1 cellular context compared by ENCODE assay signal in the genomic region with DNA sequence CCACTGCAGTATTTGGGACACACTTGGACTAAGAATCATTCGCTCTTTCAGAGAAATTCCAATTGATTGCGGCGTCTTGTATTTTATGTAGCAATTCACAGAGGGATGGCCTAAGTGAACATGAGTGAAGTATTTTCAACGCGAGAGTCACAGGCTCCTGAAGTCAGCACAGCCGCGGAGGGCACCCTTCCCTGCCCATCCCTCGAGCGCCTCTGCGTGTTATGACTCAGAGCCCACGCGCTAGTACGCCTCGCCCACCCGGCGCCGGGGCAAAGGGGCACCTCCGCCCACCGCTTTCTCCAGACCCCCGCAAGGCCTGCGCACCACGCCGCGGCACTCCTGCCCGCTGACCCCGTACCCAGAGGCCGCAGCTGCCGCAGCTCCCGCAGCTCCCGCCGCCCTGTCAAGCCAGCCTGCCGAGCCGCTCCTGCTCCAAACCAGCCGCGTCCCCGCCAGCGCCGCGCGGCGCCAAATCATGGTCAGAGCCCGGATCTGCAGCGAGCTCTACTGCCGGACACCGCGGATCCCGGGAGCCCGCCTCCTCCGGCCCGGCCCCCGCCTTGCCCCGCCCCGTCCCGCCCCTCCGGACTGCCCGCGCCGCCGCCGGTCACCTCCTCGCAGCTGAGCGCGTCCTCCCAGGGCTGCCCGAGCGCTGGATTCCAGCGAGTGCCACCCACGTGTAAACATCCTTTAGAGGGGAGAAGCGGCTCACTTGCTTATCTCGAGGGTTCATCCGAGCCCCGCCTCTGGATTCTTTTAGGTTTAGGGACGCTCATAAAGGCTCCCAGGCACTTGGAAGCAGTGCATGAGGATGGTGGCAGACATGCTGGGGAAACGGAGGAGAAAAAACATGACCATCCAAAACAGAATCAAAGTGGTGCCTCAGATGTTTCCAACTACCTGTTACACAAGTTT.
A peak's percentile ranks its signal among the peaks of the same experiment; 100 is the strongest.
TF ChIP-seq lines count a peak whose summit lies in the region.

A gene with protein sequence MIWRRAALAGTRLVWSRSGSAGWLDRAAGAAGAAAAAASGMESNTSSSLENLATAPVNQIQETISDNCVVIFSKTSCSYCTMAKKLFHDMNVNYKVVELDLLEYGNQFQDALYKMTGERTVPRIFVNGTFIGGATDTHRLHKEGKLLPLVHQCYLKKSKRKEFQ (minus strand): TSS at position 509 of the 915 bp plus-strand sequence. CDS start 32 bp downstream, at position 477.

TF ChIP-seq in HepG2, 621 proteins besides CTCF, POLR2A, EP300 and RAD21 (continued from another document and continues in another):
- TF ChIP-seq, protein P1, sequence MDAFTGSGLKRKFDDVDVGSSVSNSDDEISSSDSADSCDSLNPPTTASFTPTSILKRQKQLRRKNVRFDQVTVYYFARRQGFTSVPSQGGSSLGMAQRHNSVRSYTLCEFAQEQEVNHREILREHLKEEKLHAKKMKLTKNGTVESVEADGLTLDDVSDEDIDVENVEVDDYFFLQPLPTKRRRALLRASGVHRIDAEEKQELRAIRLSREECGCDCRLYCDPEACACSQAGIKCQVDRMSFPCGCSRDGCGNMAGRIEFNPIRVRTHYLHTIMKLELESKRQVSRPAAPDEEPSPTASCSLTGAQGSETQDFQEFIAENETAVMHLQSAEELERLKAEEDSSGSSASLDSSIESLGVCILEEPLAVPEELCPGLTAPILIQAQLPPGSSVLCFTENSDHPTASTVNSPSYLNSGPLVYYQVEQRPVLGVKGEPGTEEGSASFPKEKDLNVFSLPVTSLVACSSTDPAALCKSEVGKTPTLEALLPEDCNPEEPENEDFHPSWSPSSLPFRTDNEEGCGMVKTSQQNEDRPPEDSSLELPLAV (CRISPR knock-in tag; conservative IDR thresholded peaks at IDR 0.05; ENCODE audit: low read depth), result no peak
- TF ChIP-seq, protein P2, sequence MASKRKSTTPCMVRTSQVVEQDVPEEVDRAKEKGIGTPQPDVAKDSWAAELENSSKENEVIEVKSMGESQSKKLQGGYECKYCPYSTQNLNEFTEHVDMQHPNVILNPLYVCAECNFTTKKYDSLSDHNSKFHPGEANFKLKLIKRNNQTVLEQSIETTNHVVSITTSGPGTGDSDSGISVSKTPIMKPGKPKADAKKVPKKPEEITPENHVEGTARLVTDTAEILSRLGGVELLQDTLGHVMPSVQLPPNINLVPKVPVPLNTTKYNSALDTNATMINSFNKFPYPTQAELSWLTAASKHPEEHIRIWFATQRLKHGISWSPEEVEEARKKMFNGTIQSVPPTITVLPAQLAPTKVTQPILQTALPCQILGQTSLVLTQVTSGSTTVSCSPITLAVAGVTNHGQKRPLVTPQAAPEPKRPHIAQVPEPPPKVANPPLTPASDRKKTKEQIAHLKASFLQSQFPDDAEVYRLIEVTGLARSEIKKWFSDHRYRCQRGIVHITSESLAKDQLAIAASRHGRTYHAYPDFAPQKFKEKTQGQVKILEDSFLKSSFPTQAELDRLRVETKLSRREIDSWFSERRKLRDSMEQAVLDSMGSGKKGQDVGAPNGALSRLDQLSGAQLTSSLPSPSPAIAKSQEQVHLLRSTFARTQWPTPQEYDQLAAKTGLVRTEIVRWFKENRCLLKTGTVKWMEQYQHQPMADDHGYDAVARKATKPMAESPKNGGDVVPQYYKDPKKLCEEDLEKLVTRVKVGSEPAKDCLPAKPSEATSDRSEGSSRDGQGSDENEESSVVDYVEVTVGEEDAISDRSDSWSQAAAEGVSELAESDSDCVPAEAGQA (IDR thresholded peaks at IDR 0.05; ENCODE audit: low read depth), result no peak
- TF ChIP-seq, protein P2 (CRISPR knock-in tag; IDR thresholded peaks at IDR 0.05; ENCODE audit: borderline replicate concordance), result no peak
- TF ChIP-seq SMARCE1 (IDR thresholded peaks at IDR 0.05; ENCODE audit: borderline replicate concordance) (no peak), ZNF547 (CRISPR knock-in tag; IDR thresholded peaks at IDR 0.05) (no peak), ZNF616 (CRISPR knock-in tag; IDR thresholded peaks at IDR 0.05; ENCODE audit: low read depth) (0 out of 2 replicates have a peak, but pooled peaks have one; percentile 62), PHB2 (IDR thresholded peaks at IDR 0.05; ENCODE audit: partially characterized antibody) (no peak), ZBTB1 (CRISPR knock-in tag; IDR thresholded peaks at IDR 0.05; ENCODE audit: borderline replicate concordance) (no peak), CCAR2 (optimal IDR thresholded peaks at IDR 0.05; ENCODE audit: low read depth, low read length) (no peak), GABPB1 (CRISPR knock-in tag; IDR thresholded peaks at IDR 0.05) (peak; percentile 78), YEATS2 (CRISPR knock-in tag; IDR thresholded peaks at IDR 0.05; ENCODE audit: borderline replicate concordance) (peak; percentile 53; the same call in 1 of the 2 replicates), ZNF550 (CRISPR knock-in tag; IDR thresholded peaks at IDR 0.05; ENCODE audit: borderline replicate concordance) (no peak), ZSCAN9 (CRISPR knock-in tag; IDR thresholded peaks at IDR 0.05; ENCODE audit: borderline replicate concordance) (no peak), ZNF572 (CRISPR knock-in tag; IDR thresholded peaks at IDR 0.05) (no peak), RBM22 (optimal IDR thresholded peaks at IDR 0.05; ENCODE audit: low read length) (no peak), SUZ12 (IDR thresholded peaks at IDR 0.05; ENCODE audit: low read depth, low read length) (no peak), U2AF2 (IDR thresholded peaks at IDR 0.05; ENCODE audit: low read depth, low read length) (no peak), ZNF569 (CRISPR knock-in tag; IDR thresholded peaks at IDR 0.05; ENCODE audit: borderline replicate concordance) (no peak), ZNF607 (CRISPR knock-in tag; IDR thresholded peaks at IDR 0.05; ENCODE audit: borderline replicate concordance) (no peak), PAX8 (CRISPR knock-in tag; IDR thresholded peaks at IDR 0.05; ENCODE audit: borderline replicate concordance) (no peak), FOXA1 (IDR thresholded peaks at IDR 0.05) (no peak), FOXA1 (CRISPR knock-in tag; IDR thresholded peaks at IDR 0.05) (peak; percentile 66; the same call in 1 of the 2 replicates), ZNF772 (CRISPR knock-in tag; IDR thresholded peaks at IDR 0.05) (no peak), RXRB (CRISPR knock-in tag; IDR thresholded peaks at IDR 0.05; ENCODE audit: borderline replicate concordance) (peak; percentile 62; the same call in 1 of the 2 replicates), SKI (IDR thresholded peaks at IDR 0.05; ENCODE audit: partially characterized antibody) (no peak), ZNF143 (CRISPR knock-in tag; IDR thresholded peaks at IDR 0.05) (0 out of 2 replicates have a peak, but pooled peaks have one; percentile 22), HNF4A (CRISPR knock-in tag; IDR thresholded peaks at IDR 0.05) (no peak), U2AF1 (optimal IDR thresholded peaks at IDR 0.05; ENCODE audit: low read depth, low read length) (no peak), ZNF557 (CRISPR knock-in tag; IDR thresholded peaks at IDR 0.05) (no peak), ZNF598 (CRISPR knock-in tag; IDR thresholded peaks at IDR 0.05; ENCODE audit: borderline replicate concordance) (no peak; the same call in 1 of the 2 replicates)
- TF ChIP-seq, protein P3, sequence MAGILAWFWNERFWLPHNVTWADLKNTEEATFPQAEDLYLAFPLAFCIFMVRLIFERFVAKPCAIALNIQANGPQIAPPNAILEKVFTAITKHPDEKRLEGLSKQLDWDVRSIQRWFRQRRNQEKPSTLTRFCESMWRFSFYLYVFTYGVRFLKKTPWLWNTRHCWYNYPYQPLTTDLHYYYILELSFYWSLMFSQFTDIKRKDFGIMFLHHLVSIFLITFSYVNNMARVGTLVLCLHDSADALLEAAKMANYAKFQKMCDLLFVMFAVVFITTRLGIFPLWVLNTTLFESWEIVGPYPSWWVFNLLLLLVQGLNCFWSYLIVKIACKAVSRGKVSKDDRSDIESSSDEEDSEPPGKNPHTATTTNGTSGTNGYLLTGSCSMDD (CRISPR knock-in tag; IDR thresholded peaks at IDR 0.05), result no peak
- TF ChIP-seq, protein P4, sequence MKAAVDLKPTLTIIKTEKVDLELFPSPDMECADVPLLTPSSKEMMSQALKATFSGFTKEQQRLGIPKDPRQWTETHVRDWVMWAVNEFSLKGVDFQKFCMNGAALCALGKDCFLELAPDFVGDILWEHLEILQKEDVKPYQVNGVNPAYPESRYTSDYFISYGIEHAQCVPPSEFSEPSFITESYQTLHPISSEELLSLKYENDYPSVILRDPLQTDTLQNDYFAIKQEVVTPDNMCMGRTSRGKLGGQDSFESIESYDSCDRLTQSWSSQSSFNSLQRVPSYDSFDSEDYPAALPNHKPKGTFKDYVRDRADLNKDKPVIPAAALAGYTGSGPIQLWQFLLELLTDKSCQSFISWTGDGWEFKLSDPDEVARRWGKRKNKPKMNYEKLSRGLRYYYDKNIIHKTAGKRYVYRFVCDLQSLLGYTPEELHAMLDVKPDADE (CRISPR knock-in tag; IDR thresholded peaks at IDR 0.05), result no peak
- TF ChIP-seq, protein P5, sequence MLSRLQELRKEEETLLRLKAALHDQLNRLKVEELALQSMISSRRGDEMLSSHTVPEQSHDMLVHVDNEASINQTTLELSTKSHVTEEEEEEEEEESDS (CRISPR knock-in tag; IDR thresholded peaks at IDR 0.05; ENCODE audit: borderline replicate concordance), result no peak
- TF ChIP-seq, protein P6, sequence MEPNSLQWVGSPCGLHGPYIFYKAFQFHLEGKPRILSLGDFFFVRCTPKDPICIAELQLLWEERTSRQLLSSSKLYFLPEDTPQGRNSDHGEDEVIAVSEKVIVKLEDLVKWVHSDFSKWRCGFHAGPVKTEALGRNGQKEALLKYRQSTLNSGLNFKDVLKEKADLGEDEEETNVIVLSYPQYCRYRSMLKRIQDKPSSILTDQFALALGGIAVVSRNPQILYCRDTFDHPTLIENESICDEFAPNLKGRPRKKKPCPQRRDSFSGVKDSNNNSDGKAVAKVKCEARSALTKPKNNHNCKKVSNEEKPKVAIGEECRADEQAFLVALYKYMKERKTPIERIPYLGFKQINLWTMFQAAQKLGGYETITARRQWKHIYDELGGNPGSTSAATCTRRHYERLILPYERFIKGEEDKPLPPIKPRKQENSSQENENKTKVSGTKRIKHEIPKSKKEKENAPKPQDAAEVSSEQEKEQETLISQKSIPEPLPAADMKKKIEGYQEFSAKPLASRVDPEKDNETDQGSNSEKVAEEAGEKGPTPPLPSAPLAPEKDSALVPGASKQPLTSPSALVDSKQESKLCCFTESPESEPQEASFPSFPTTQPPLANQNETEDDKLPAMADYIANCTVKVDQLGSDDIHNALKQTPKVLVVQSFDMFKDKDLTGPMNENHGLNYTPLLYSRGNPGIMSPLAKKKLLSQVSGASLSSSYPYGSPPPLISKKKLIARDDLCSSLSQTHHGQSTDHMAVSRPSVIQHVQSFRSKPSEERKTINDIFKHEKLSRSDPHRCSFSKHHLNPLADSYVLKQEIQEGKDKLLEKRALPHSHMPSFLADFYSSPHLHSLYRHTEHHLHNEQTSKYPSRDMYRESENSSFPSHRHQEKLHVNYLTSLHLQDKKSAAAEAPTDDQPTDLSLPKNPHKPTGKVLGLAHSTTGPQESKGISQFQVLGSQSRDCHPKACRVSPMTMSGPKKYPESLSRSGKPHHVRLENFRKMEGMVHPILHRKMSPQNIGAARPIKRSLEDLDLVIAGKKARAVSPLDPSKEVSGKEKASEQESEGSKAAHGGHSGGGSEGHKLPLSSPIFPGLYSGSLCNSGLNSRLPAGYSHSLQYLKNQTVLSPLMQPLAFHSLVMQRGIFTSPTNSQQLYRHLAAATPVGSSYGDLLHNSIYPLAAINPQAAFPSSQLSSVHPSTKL (CRISPR knock-in tag; IDR thresholded peaks at IDR 0.05), result peak; percentile 74
- TF ChIP-seq, protein P7, sequence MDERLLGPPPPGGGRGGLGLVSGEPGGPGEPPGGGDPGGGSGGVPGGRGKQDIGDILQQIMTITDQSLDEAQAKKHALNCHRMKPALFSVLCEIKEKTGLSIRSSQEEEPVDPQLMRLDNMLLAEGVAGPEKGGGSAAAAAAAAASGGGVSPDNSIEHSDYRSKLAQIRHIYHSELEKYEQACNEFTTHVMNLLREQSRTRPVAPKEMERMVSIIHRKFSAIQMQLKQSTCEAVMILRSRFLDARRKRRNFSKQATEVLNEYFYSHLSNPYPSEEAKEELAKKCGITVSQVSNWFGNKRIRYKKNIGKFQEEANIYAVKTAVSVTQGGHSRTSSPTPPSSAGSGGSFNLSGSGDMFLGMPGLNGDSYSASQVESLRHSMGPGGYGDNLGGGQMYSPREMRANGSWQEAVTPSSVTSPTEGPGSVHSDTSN (CRISPR knock-in tag; IDR thresholded peaks at IDR 0.05), result no peak
- TF ChIP-seq, protein P8, sequence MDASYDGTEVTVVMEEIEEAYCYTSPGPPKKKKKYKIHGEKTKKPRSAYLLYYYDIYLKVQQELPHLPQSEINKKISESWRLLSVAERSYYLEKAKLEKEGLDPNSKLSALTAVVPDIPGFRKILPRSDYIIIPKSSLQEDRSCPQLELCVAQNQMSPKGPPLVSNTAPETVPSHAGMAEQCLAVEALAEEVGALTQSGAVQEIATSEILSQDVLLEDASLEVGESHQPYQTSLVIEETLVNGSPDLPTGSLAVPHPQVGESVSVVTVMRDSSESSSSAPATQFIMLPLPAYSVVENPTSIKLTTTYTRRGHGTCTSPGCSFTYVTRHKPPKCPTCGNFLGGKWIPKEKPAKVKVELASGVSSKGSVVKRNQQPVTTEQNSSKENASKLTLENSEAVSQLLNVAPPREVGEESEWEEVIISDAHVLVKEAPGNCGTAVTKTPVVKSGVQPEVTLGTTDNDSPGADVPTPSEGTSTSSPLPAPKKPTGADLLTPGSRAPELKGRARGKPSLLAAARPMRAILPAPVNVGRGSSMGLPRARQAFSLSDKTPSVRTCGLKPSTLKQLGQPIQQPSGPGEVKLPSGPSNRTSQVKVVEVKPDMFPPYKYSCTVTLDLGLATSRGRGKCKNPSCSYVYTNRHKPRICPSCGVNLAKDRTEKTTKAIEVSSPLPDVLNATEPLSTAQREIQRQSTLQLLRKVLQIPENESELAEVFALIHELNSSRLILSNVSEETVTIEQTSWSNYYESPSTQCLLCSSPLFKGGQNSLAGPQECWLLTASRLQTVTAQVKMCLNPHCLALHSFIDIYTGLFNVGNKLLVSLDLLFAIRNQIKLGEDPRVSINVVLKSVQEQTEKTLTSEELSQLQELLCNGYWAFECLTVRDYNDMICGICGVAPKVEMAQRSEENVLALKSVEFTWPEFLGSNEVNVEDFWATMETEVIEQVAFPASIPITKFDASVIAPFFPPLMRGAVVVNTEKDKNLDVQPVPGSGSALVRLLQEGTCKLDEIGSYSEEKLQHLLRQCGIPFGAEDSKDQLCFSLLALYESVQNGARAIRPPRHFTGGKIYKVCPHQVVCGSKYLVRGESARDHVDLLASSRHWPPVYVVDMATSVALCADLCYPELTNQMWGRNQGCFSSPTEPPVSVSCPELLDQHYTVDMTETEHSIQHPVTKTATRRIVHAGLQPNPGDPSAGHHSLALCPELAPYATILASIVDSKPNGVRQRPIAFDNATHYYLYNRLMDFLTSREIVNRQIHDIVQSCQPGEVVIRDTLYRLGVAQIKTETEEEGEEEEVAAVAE (CRISPR knock-in tag; IDR thresholded peaks at IDR 0.05; ENCODE audit: borderline replicate concordance), result no peak
